18 cellular contexts compared by ENCODE assay signal in the genomic region with DNA sequence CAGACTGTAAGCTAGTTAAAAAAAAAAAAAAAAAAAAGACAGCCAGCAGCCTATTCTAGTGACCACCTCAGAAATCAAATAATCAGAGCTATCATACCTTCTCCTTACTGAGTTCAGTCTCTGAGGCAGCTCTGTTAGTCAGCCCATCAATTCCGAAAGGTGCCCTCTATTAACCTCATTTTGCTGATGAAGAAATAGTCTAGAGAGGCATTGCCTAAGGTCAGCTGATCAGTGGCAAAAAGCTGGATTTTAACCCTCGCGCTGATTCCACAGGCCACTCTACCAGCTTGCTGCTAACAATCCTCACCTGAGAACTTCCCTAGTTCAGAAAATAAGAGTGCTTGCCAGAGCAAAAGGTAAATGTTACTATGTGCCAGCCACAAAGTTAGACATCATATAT.
A peak's percentile ranks its signal among the peaks of the same experiment; 100 is the strongest.
DNase-seq lines count a peak whose midpoint lies in the region; ATAC-seq and TF ChIP-seq lines count a peak whose summit lies in the region.
"Had no signal": no experiment of that assay in that cellular context is flagged by ENCODE, and none has a peak within 500 bp of the region (broad histone marks: within the 10 kb centered on the region; RNA-seq: fewer than 3 reads in every experiment).

No MANE protein-coding gene starts in this region.

- H3K4me3 ChIP-seq in heart left ventricle (no peak overlapping the region), adrenal gland (peak overlapping the region in 1 of 4 donors; percentile 24), right lobe of liver (peak overlapping the region in 1 of 3 donors; percentile 17), uterus (no peak overlapping the region)
- H3K4me3 ChIP-seq: BLaER1, GM12878 had no signal

- H3K27me3 ChIP-seq in heart left ventricle = no peaks in the 10 kb centered on the region
- H3K27me3 ChIP-seq in adrenal gland = no peaks in the 10 kb centered on the region
- no peaks in the 10 kb centered on the region for H3K27me3 ChIP-seq in right lobe of liver
- H3K27me3 ChIP-seq in uterus = no peaks in the 10 kb centered on the region
- H3K27me3 ChIP-seq: BLaER1 had no signal

- H3K9me3 ChIP-seq in heart left ventricle = no peaks in the 10 kb centered on the region
- no peaks in the 10 kb centered on the region for H3K9me3 ChIP-seq in adrenal gland (replicated peaks in 1 of 3)
- H3K9me3 ChIP-seq in right lobe of liver = no peaks in the 10 kb centered on the region
- H3K9me3 ChIP-seq in uterus = no peaks in the 10 kb centered on the region
- H3K9me3 ChIP-seq: BLaER1 had no signal

- WGBS in heart left ventricle, 4 donors = 73 to 91% (median 88%) methylated on average over 3 of the region's 3 CpGs
- 40 to 58% (median 56%) methylated on average over 3 of the region's 3 CpGs for WGBS in adrenal gland, 4 donors
- WGBS in right lobe of liver (ENCODE audit: insufficient coverage, low coverage, low lambda C conversion rate, missing lambda C conversion rate) = 16% methylated on average over 3 of the region's 3 CpGs

- H3K36me3 ChIP-seq in heart left ventricle (peaks cover 0 to 12% (median 0%) of the 10 kb centered on the region in 9 donors), adrenal gland (replicated peaks in 1 of 2) (no peaks in the 10 kb centered on the region), right lobe of liver (no peaks in the 10 kb centered on the region), uterus (no peaks in the 10 kb centered on the region)

- intact Hi-C loops in Right ventricle myocardium inferior (cut with DNase I) (no loop called here), heart left ventricle (cut with DNase I) (loop anchor here in 1 of 10 donors (10.0 kb wide), 1 partner anchor 77 kb away; no protein-coding TSS in a partner anchor), adrenal gland (cut with DNase I) (no loop called here), left ventricle myocardium superior (cut with micrococcal nuclease) (no loop called here), right lobe of liver (cut with DNase I) (no loop called here), uterus (cut with DNase I; ENCODE audit: low total_unique reads) (no loop called here)

- TF ChIP-seq CTCF in heart left ventricle (IDR thresholded peaks at IDR 0.05) (no peak), adrenal gland (IDR thresholded peaks at IDR 0.05) (no peak), right lobe of liver (IDR thresholded peaks at IDR 0.05) (no peak), uterus (IDR thresholded peaks at IDR 0.05) (no peak)

- peak; percentile 32 for ATAC-seq in Right ventricle myocardium inferior
- no peak for ATAC-seq in heart left ventricle
- peak; percentile 38 for ATAC-seq in left ventricle myocardium superior
- peak; percentile 88 to 90 (median 90) for ATAC-seq in right lobe of liver
- ATAC-seq: GM12878, HCT116 had no signal

- H3K27ac ChIP-seq in heart left ventricle = no peak overlapping the region
- peak overlapping the region in 2 of 5 donors; percentile 35 to 40 for H3K27ac ChIP-seq in adrenal gland
- H3K27ac ChIP-seq in right lobe of liver = peak overlapping the region in 1 of 3 donors; percentile 34
- H3K27ac ChIP-seq in uterus = no peak overlapping the region
- H3K27ac ChIP-seq: BLaER1 had no signal

- DNase-seq in Right ventricle myocardium inferior (ENCODE audit: missing footprints) (no peak), heart left ventricle (no peak), adrenal gland (peak in 6 of 7 donors; percentile 24 to 60 (median 42)), left ventricle myocardium superior (no peak), right lobe of liver (peak in 2 of 3 donors; percentile 30 to 69), DMS114 treated with DMSO at 0.1 percent for 48 hours (lab: John Stamatoyannopoulos, UW; ENCODE audit: unreplicated experiment) (no peak), DMS53 (lab: John Stamatoyannopoulos, UW) (no peak), uterus (no peak)
- DNase-seq: 8988T; CD4-positive, alpha-beta memory T cell; DND-41; EL; GOT3; H7; HFFc6 had no signal

- H3K4me1 ChIP-seq in heart left ventricle = peaks cover 0 to 44% (median 6%) of the 10 kb centered on the region in 12 donors
- H3K4me1 ChIP-seq in adrenal gland (replicated peaks in 1 of 2) = peaks cover 6 to 28% of the 10 kb centered on the region in 2 donors
- peaks cover 0 to 35% (median 11%) of the 10 kb centered on the region in 4 donors for H3K4me1 ChIP-seq in right lobe of liver
- H3K4me1 ChIP-seq in uterus = peaks cover 0 to 8% of the 10 kb centered on the region in 2 donors
- H3K4me1 ChIP-seq: BLaER1 had no signal

- TF ChIP-seq POLR2A in heart left ventricle (IDR thresholded peaks at IDR 0.05) = no peak
- TF ChIP-seq POLR2A in adrenal gland (IDR thresholded peaks at IDR 0.05) = peak in 1 of 2 donors; percentile 9
- no peak for TF ChIP-seq POLR2A in right lobe of liver (IDR thresholded peaks at IDR 0.05)
- TF ChIP-seq POLR2A in uterus (IDR thresholded peaks at IDR 0.05) = no peak

Comparison
In these comparisons a context has a peak if more than half of its experiments do, and no peak if none do; other contexts are left out.
1. ATAC-seq: peak in Right ventricle myocardium inferior (single experiment), left ventricle myocardium superior (single experiment) and right lobe of liver (4 of 4); none in heart left ventricle (0 of 4).
2. DNase-seq: peak in adrenal gland (6 of 7) and right lobe of liver (2 of 3); none in Right ventricle myocardium inferior (single experiment), heart left ventricle (0 of 5), left ventricle myocardium superior (single experiment), DMS114 treated with DMSO at 0.1 percent for 48 hours (single experiment), DMS53 (single experiment) and uterus (0 of 2).